8 cellular contexts compared by ENCODE assay signal in the genomic region with DNA sequence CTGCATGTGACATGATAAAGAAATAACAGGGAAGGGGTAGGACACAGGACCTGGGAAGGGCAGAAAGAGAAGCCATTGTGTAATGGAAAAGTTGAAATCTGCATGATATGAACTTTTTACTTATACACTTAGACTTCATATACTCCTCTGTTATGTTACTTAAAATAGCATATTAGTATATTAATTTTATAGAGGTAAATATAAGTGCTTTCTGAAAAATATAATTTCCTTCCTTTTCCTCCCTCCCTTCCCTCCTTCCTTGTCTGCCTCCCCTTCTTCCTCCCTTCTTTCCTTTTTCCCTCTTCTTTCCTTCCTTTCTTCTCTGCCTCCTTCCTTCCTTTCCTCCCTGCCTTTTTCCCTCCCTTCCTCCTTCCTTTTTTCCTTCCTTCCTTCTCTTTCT.
"Had no signal": no experiment of that assay in that cellular context is flagged by ENCODE, and none has a peak within 500 bp of the region (broad histone marks: within the 10 kb centered on the region; RNA-seq: fewer than 3 reads in every experiment).

No MANE protein-coding gene starts in this region.

- FAIRE-seq: G401.6, GM12878, GM12891, GM12892, GM18507, GM19239 had no signal

- DNase-seq: GDM1, GF-D8 had no signal

- ATAC-seq: GM12878 had no signal

- H3K4me3 ChIP-seq: GM12878 had no signal
